ENCODE assay signal across 23 cellular contexts in the genomic region with DNA sequence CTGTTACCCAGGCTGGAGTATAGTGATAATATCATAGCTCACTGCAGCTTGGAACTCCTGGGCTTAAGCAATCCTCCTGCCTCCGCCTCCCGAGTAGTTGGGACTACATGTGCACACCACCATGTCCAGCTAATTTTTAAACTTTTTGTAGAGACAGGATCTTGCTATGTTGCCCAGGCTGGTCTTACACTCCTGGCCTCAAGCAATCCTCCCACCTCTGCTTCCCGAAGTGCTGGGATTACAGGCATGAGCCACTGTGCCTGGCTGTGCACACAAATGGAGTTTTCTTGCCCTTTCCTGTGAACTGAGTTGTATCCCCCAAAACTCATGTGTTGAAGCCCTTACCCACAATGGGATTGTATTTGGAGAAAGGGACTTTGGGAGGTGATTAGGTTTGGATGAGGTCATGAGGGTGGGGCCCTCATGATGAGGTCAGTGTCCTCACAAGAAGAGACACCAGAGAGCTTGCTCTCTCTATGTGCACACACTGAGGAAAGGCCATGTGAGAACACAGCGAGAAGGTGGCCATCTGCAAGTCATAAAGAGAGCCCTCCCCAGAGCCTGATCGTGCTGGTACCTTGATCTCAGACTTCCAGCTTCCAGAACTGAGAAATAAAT. TPM values are rescaled to one million over a fixed set of nuclear protein-coding genes. Genes with fewer than 3 reads are reported as not detected.
DNase-seq lines count a peak whose midpoint lies in the region; ATAC-seq, FAIRE-seq and TF ChIP-seq lines count a peak whose summit lies in the region.
"Had no signal": no experiment of that assay in that cellular context is flagged by ENCODE, and none has a peak within 500 bp of the region (broad histone marks: within the 10 kb centered on the region; RNA-seq: fewer than 3 reads in every experiment).

No MANE protein-coding gene starts in this region.

- TF ChIP-seq POLR2A in HepG2 (IDR thresholded peaks at IDR 0.05; ENCODE audit: insufficient read depth in 1 of 2, low read depth in 2 of 2, low read length in 2 of 2), result no peak
- no peak for TF ChIP-seq POLR2A in right lobe of liver (IDR thresholded peaks at IDR 0.05)

- TF ChIP-seq CTCF in HepG2 (CRISPR knock-in tag; IDR thresholded peaks at IDR 0.05) (no peak), right lobe of liver (IDR thresholded peaks at IDR 0.05) (no peak), bronchial epithelial cell (IDR thresholded peaks at IDR 0.05; ENCODE audit: insufficient read depth, low read length, severe bottlenecking) (no peak), right atrium auricular region (IDR thresholded peaks at IDR 0.05) (no peak)

- no peaks in the 10 kb centered on the region for H3K9me3 Mint-ChIP-seq in stimulated activated naive B cell treated with anti-CD40 and anti-IgM and Interleukin-4, amounts not matched to agents 10 μg/mL and 1 μg/mL and 100 μg/mL, for 72 hours
- H3K9me3 Mint-ChIP-seq: CD4-positive, CD25-positive, alpha-beta regulatory T cell; CD8-positive, alpha-beta T cell had no signal

- no peak overlapping the region for H3K4me3 Mint-ChIP-seq in stimulated activated naive B cell treated with anti-CD40 and anti-IgM and Interleukin-4, amounts not matched to agents 10 μg/mL and 1 μg/mL and 100 μg/mL, for 72 hours
- H3K4me3 Mint-ChIP-seq: B cell; CD4-positive, CD25-positive, alpha-beta regulatory T cell; CD8-positive, alpha-beta T cell had no signal

- H3K79me2 ChIP-seq in HepG2 (ENCODE audit: insufficient read depth, low read length), result no peaks in the 10 kb centered on the region

- peaks cover 0 to under 1% of the 10 kb centered on the region in 2 donors for H3K36me3 Mint-ChIP-seq in stimulated activated naive B cell treated with anti-CD40 and anti-IgM and Interleukin-4, amounts not matched to agents 10 μg/mL and 1 μg/mL and 100 μg/mL, for 72 hours
- H3K36me3 Mint-ChIP-seq: CD4-positive, CD25-positive, alpha-beta regulatory T cell; CD8-positive, alpha-beta T cell had no signal

- no peak overlapping the region for H3K27ac ChIP-seq in HepG2 (ENCODE audit: extremely low read length, insufficient read depth, low read length)
- no peak overlapping the region for H3K27ac ChIP-seq in right lobe of liver
- H3K27ac ChIP-seq in right atrium auricular region, result no peak overlapping the region
- H3K27ac ChIP-seq: 22Rv1, BLaER1, C4-2B had no signal

- FAIRE-seq in HepG2 (lab: Jason Lieb, UNC) (no peak), bronchial epithelial cell (lab: Jason Lieb, UNC) (no peak)
- FAIRE-seq: A204.1, G401.6, GM12892, H54 had no signal

- CTCF ChIA-PET in HepG2 (lab: Yijun Ruan, JAX; ENCODE audit: low intra/inter-chr PET ratio, low total read pairs), result no interaction called here

- H4K20me1 ChIP-seq in HepG2 (ENCODE audit: insufficient read depth, low read length), result no peaks in the 10 kb centered on the region
- H4K20me1 ChIP-seq: BLaER1 had no signal

- no peak for TF ChIP-seq RAD21 in HepG2 (CRISPR knock-in tag; IDR thresholded peaks at IDR 0.05)

- H3K27me3 ChIP-seq in HepG2 (ENCODE audit: control insufficient read depth in 1 of 2, insufficient read depth in 2 of 2, low read length in 2 of 2), result no peaks in the 10 kb centered on the region
- H3K27me3 ChIP-seq in right lobe of liver, result no peaks in the 10 kb centered on the region
- H3K27me3 ChIP-seq in bronchial epithelial cell (ENCODE audit: control insufficient read depth, insufficient read depth, low read length), result no peaks in the 10 kb centered on the region
- no peaks in the 10 kb centered on the region for H3K27me3 ChIP-seq in right atrium auricular region
- H3K27me3 ChIP-seq: BLaER1 had no signal

- WGBS in HepG2 (ENCODE audit: low lambda C conversion rate), result 30% methylated on average over 5 of the region's 5 CpGs
- 72% methylated on average over 5 of the region's 5 CpGs for WGBS in right lobe of liver (ENCODE audit: insufficient coverage, low coverage, low lambda C conversion rate, missing lambda C conversion rate)

- TF ChIP-seq EP300 in HepG2 (IDR thresholded peaks at IDR 0.05; ENCODE audit: low read depth in 2 of 2, low read length in 2 of 2), result no peak
- TF ChIP-seq EP300 in HepG2 (CRISPR knock-in tag; IDR thresholded peaks at IDR 0.05; ENCODE audit: borderline replicate concordance), result no peak

- peak overlapping the region; percentile 59 for H3K27ac Mint-ChIP-seq in stimulated activated naive B cell treated with anti-CD40 and anti-IgM and Interleukin-4, amounts not matched to agents 10 μg/mL and 1 μg/mL and 100 μg/mL, for 72 hours
- H3K27ac Mint-ChIP-seq: B cell; CD4-positive, CD25-positive, alpha-beta regulatory T cell; CD8-positive, alpha-beta T cell had no signal

- POLR2A ChIA-PET in HepG2 (lab: Yijun Ruan, JAX), result no interaction called here

- peaks cover 0 to 5% of the 10 kb centered on the region in 2 donors for H3K4me1 Mint-ChIP-seq in stimulated activated naive B cell treated with anti-CD40 and anti-IgM and Interleukin-4, amounts not matched to agents 10 μg/mL and 1 μg/mL and 100 μg/mL, for 72 hours
- H3K4me1 Mint-ChIP-seq: B cell; CD4-positive, CD25-positive, alpha-beta regulatory T cell had no signal

- ATAC-seq in HepG2 (no peak), right lobe of liver (no peak), esophagus mucosa (peak; percentile 37)
- ATAC-seq in stimulated activated naive B cell treated with anti-CD40 and anti-IgM and Interleukin-4, amounts not matched to agents 10 μg/mL and 1 μg/mL and 100 μg/mL, for 72 hours (replicated peaks), result no peak
- ATAC-seq: CD8-positive, alpha-beta T cell had no signal

- no peak overlapping the region for H3K9ac ChIP-seq in HepG2 (ENCODE audit: insufficient read depth, low read depth, low read length)
- H3K9ac ChIP-seq: BLaER1 had no signal

- DNase-seq in HepG2 (ENCODE audit: low spot score), result no peak
- DNase-seq in right lobe of liver, result no peak
- peak; percentile 0 for DNase-seq in bronchial epithelial cell (ENCODE audit: low read depth)
- no peak for DNase-seq in stimulated activated naive B cell treated with anti-CD40 and anti-IgM and Interleukin-4, amounts not matched to agents 10 μg/mL and 1 μg/mL and 100 μg/mL, for 72 hours
- no peak for DNase-seq in anterior cingulate cortex (lab: John Stamatoyannopoulos, UW)
- DNase-seq in right atrium auricular region (ENCODE audit: low spot score), result no peak
- DNase-seq in NCI-H510A (lab: John Stamatoyannopoulos, UW), result no peak
- DNase-seq: Caco-2; CD4-positive, CD25-positive, alpha-beta regulatory T cell; CD8-positive, alpha-beta T cell; DMS153; DND-41; GOT3 had no signal

- in situ Hi-C loops in HepG2 (cut with HindIII; ENCODE audit: extremely low pct_ligation_motif_present, low pct_unique_long_range_greater_than_20kb), result no loop called here

- H3K4me2 ChIP-seq in HepG2 (ENCODE audit: low read depth, low read length), result no peak overlapping the region
- H3K4me2 ChIP-seq: BLaER1 had no signal

- peaks cover 24% of the 10 kb centered on the region for H3K4me1 ChIP-seq in HepG2 (ENCODE audit: insufficient read depth, low read length)
- no peaks in the 10 kb centered on the region for H3K4me1 ChIP-seq in right lobe of liver
- H3K4me1 ChIP-seq in right atrium auricular region, result no peaks in the 10 kb centered on the region
- H3K4me1 ChIP-seq: BLaER1, Caco-2, HAP-1 had no signal

- H3K27me3 Mint-ChIP-seq in stimulated activated naive B cell treated with anti-CD40 and anti-IgM and Interleukin-4, amounts not matched to agents 10 μg/mL and 1 μg/mL and 100 μg/mL, for 72 hours, result no peaks in the 10 kb centered on the region
- H3K27me3 Mint-ChIP-seq: B cell; CD4-positive, CD25-positive, alpha-beta regulatory T cell had no signal

- intact Hi-C loops in HepG2 (cut with micrococcal nuclease; ENCODE audit: unreplicated experiment), result no loop called here
- intact Hi-C loops in right lobe of liver (cut with DNase I), result no loop called here

- H3K36me3 ChIP-seq in HepG2 (replicated peaks in 1 of 2; ENCODE audit: control insufficient read depth in 1 of 2, insufficient read depth in 2 of 2, low read length in 2 of 2) (no peaks in the 10 kb centered on the region), right lobe of liver (no peaks in the 10 kb centered on the region), bronchial epithelial cell (ENCODE audit: control insufficient read depth, insufficient read depth, low read length) (no peaks in the 10 kb centered on the region), right atrium auricular region (no peaks in the 10 kb centered on the region)
- H3K36me3 ChIP-seq: BLaER1, HAP-1 had no signal

- no peak overlapping the region for H3K4me3 ChIP-seq in HepG2 (replicated peaks in 1 of 3; ENCODE audit: insufficient read depth in 1 of 3, low read depth in 2 of 3, low read length in 3 of 3)
- no peak overlapping the region for H3K4me3 ChIP-seq in right lobe of liver
- no peak overlapping the region for H3K4me3 ChIP-seq in bronchial epithelial cell (ENCODE audit: low read depth, low read length)
- H3K4me3 ChIP-seq in right atrium auricular region, result no peak overlapping the region
- H3K4me3 ChIP-seq: BLaER1, HAP-1 had no signal

- H2AFZ ChIP-seq in HepG2 (ENCODE audit: low read length), result no peak overlapping the region

- H3K9me3 ChIP-seq in HepG2 (ENCODE audit: low read length) (no peaks in the 10 kb centered on the region), right lobe of liver (no peaks in the 10 kb centered on the region), right atrium auricular region (no peaks in the 10 kb centered on the region)
- H3K9me3 ChIP-seq: Caco-2 had no signal

- BruUV-seq in HepG2 (replicated peaks; lab: Mats Ljungman, UMichigan), result no TSS peak

RNA-seq across cellular contexts. Expression of gene DDX3X, which starts 40.1 kb away (rescaled TPM):
- 239 and 370 TPM in 2 replicates for total RNA-seq in HepG2 (2016; rRNA removed; fragmentation: Illumina TruSeq; extraction: Trizol)
- total RNA-seq in HepG2 (2016; cell fraction: cytosol; rRNA removed; fragmentation: Illumina TruSeq; extraction: Trizol; ENCODE audit: low read depth), result 10.9 and 11.5 TPM in 2 replicates
- total RNA-seq in HepG2 (2016; cell fraction: insoluble cytoplasmic fraction; rRNA removed; fragmentation: Illumina TruSeq; extraction: Trizol), result 250 and 342 TPM in 2 replicates
- 50.1 and 56.9 TPM in 2 replicates for total RNA-seq in HepG2 (2016; cell fraction: membrane; rRNA removed; fragmentation: Illumina TruSeq; extraction: Trizol)
- 205 and 220 TPM in 2 replicates for total RNA-seq in HepG2 (2016; cell fraction: nucleus; rRNA removed; fragmentation: Illumina TruSeq; extraction: Trizol)
- polyA plus RNA-seq in HepG2 (2011; rRNA removed), result 53.0 and 53.5 TPM in 2 replicates
- 22.8 and 38.5 TPM in 2 replicates for polyA plus RNA-seq in HepG2 (2011; cell fraction: cytosol; rRNA removed)
- polyA plus RNA-seq in HepG2 (2011; cell fraction: nucleus; rRNA removed), result 46.9 and 70.9 TPM in 2 replicates
- 111 and 117 TPM in 2 replicates for polyA plus RNA-seq in HepG2 (2012)
- polyA plus RNA-seq in HepG2 (2016; cell fraction: cytosol; fragmentation: Illumina TruSeq; extraction: Trizol; ENCODE audit: low read depth), result 3.4 and 4.0 TPM in 2 replicates
- polyA plus RNA-seq in HepG2 (2016; cell fraction: insoluble cytoplasmic fraction; fragmentation: Illumina TruSeq; extraction: Trizol; ENCODE audit: low read depth), result 216 and 226 TPM in 2 replicates
- 12.2 and 15.8 TPM in 2 replicates for polyA plus RNA-seq in HepG2 (2016; cell fraction: membrane; fragmentation: Illumina TruSeq; extraction: Trizol; ENCODE audit: low read depth)
- polyA plus RNA-seq in HepG2 (2016; cell fraction: nucleus; fragmentation: Illumina TruSeq; extraction: Trizol; ENCODE audit: insufficient read depth, low read depth), result 181 and 195 TPM in 2 replicates
- 87.7 and 227 TPM in 2 replicates for polyA minus RNA-seq in HepG2 (2011; rRNA and poly(A)+ RNA removed; ENCODE audit: low replicate concordance)
- polyA minus RNA-seq in HepG2 (2011; cell fraction: cytosol; rRNA and poly(A)+ RNA removed), result 89.6 and 98.9 TPM in 2 replicates
- 324 and 365 TPM in 2 replicates for polyA minus RNA-seq in HepG2 (2011; cell fraction: nucleus; rRNA and poly(A)+ RNA removed)
- 100 to 1,000 TPM in 5 of 6 experiments, 10 to 100 TPM in 1; 85.1 to 210 (median 138) TPM for total RNA-seq in right lobe of liver
- 239 and 395 TPM in 2 replicates for total RNA-seq in bronchial epithelial cell
- 200 TPM for total RNA-seq in esophagus mucosa
- 100 to 1,000 TPM; 150 to 152 TPM for total RNA-seq in right atrium auricular region
